Comparison of ENCODE assay signal across 17 cellular contexts in the genomic region with DNA sequence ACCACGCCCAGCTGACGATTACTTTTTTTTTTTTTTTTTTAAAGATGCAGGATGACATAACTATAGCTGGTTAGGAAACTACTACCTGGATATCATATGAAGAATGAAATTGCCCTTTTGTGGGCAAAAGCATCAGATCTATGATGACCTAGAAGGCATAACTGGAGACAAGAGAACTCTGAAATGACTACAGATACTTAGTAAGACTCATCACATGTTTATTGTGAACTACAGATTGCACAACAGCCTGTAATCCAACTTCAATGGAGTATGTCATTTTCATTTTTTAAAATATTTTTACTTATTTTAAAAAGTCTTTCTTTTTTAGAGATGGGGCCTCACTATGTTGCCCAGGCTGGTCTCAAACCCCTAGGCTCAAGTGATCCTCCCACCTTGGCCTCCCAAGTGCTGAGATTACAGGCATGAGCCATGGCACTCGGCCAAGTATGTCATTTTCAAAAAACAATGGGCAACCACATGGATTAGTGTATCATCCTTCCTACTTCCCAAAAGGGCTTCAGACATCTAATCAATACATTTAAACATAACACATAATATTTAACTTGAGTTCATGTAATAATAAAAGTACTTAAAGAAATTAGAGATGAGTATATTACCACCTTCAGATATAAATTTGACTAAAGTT. TPM values are rescaled to one million over a fixed set of nuclear protein-coding genes. Genes with fewer than 3 reads are reported as not detected.
DNase-seq lines count a peak whose midpoint lies in the region; ATAC-seq and TF ChIP-seq lines count a peak whose summit lies in the region.
"Had no signal": no experiment of that assay in that cellular context is flagged by ENCODE, and none has a peak within 500 bp of the region (broad histone marks: within the 10 kb centered on the region; RNA-seq: fewer than 3 reads in every experiment).

No MANE protein-coding gene starts in this region.

- intact Hi-C loops in PC-9 (cut with micrococcal nuclease; ENCODE audit: unreplicated experiment) = loop anchor here (5.0 to 10.0 kb wide), 3 partner anchors 57 to 392 kb away; no protein-coding TSS in a partner anchor

- POLR2A ChIA-PET in PC-9 (lab: Charles Lee; ENCODE audit: unreplicated experiment) = interaction anchor here (0.6 kb wide), 1 partner anchor 1758 kb away, joined by 6 read pairs; no protein-coding TSS in a partner anchor

- H3K4me3 ChIP-seq in PC-9 (peak overlapping the region; percentile 67; the same call in 1 of the 2 replicates), fibroblast of the aortic adventitia (ENCODE audit: low read depth, low read length) (no peak overlapping the region)
- H3K4me3 ChIP-seq: upper lobe of right lung had no signal

- CTCF ChIA-PET in PC-9 (lab: Charles Lee) = no interaction called here

- peak; percentile 7 for DNase-seq in NCI-H2171 treated with DMSO at 0.1 percent for 48 hours (lab: John Stamatoyannopoulos, UW)
- DNase-seq in NCI-H2171 (lab: John Stamatoyannopoulos, UW) = no peak
- peak; percentile 50 for DNase-seq in GM03348 (ENCODE audit: low spot score)
- no peak for DNase-seq in PC-9
- peak; percentile 41 for DNase-seq in fibroblast of the aortic adventitia (ENCODE audit: low read depth)
- no peak for DNase-seq in stimulated activated CD4-positive, alpha-beta T cell treated with anti-CD3 and anti-CD28 coated beads, Interleukin-15, amount 100 ng/mL, for 24 hours
- no peak for DNase-seq in A172 (ENCODE audit: low spot score)
- DNase-seq: activated CD4-positive, alpha-beta T cell treated with anti-CD3 and anti-CD28 coated beads, Interleukin-2, amount 50 U/mL, for 4 hours; activated T-cell treated with anti-CD3 and anti-CD28 coated beads, Interleukin-2, amount 50 U/mL, for 4 hours; CD4-positive, alpha-beta T cell; DND-41; effector CD4-positive, alpha-beta T cell; MM.1S; NCI-H2081 treated with DMSO at 0.1 percent for 48 hours; NCI-H748 treated with DMSO at 0.1 percent for 48 hours; upper lobe of right lung had no signal

- H3K27ac ChIP-seq in PC-9 = no peak overlapping the region
- H3K27ac ChIP-seq: upper lobe of right lung had no signal

- no peaks in the 10 kb centered on the region for H3K9me3 ChIP-seq in PC-9 (ENCODE audit: insufficient read depth, low read depth)
- H3K9me3 ChIP-seq: upper lobe of right lung had no signal

- no peaks in the 10 kb centered on the region for H3K9me2 ChIP-seq in PC-9 (ENCODE audit: insufficient read depth)

- peaks cover 19% of the 10 kb centered on the region; the same call in 1 of the 2 replicates for H3K36me3 ChIP-seq in PC-9 (ENCODE audit: low read depth)
- H3K36me3 ChIP-seq: upper lobe of right lung had no signal

- no peaks in the 10 kb centered on the region for H4K20me1 ChIP-seq in PC-9 (ENCODE audit: insufficient read depth)

- no peaks in the 10 kb centered on the region for H3K27me3 ChIP-seq in PC-9 (ENCODE audit: insufficient read depth, low read depth)
- H3K27me3 ChIP-seq: upper lobe of right lung had no signal

- peaks cover 26% of the 10 kb centered on the region for H3F3A ChIP-seq in PC-9 (ENCODE audit: insufficient read depth, low read depth)

- peaks cover 44% of the 10 kb centered on the region for H3K4me1 ChIP-seq in PC-9 (replicated peaks; ENCODE audit: insufficient read depth)

- H3K79me2 ChIP-seq in PC-9 (ENCODE audit: low read depth) = peaks cover 86% of the 10 kb centered on the region

- no peak for TF ChIP-seq CTCF in PC-9 (conservative IDR thresholded peaks at IDR 0.05)
- no peak for TF ChIP-seq CTCF in fibroblast of the aortic adventitia (IDR thresholded peaks at IDR 0.05; ENCODE audit: insufficient read depth, low read length)

- BruUV-seq in PC-9 (replicated peaks; lab: Mats Ljungman, UMichigan) = no TSS peak

- H3K4me2 ChIP-seq in PC-9 = peak overlapping the region; percentile 96

- no peak for ATAC-seq in GM19351 (IDR thresholded peaks at IDR 0.05; ENCODE audit: unreplicated experiment)
- ATAC-seq: upper lobe of right lung had no signal

- no peak overlapping the region for H2AFZ ChIP-seq in PC-9

RNA-seq across cellular contexts. Expression of a gene that starts 3.3 kb away (rescaled TPM):
- total RNA-seq in PC-9 (2021) (41.6 and 60.7 TPM in 2 replicates), fibroblast of the aortic adventitia (ENCODE audit: low replicate concordance) (27.6 and 31.9 TPM in 2 replicates)
- total RNA-seq in A172 (2014; rRNA removed; shearing (Covaris generic)) = 18.1 and 21.8 TPM in 2 replicates

Comparison
In these comparisons a context has a peak if more than half of its experiments do, and no peak if none do; other contexts are left out.
1. DNase-seq: peak in NCI-H2171 treated with DMSO at 0.1 percent for 48 hours (single experiment), GM03348 (single experiment) and fibroblast of the aortic adventitia (single experiment); none in NCI-H2171 (single experiment), PC-9 (0 of 2), stimulated activated CD4-positive, alpha-beta T cell treated with anti-CD3 and anti-CD28 coated beads, Interleukin-15, amount 100 ng/mL, for 24 hours (single experiment) and A172 (single experiment).